Comparison of ENCODE assay signal across 8 cellular contexts in genomic region chr12:754871-755562, GRCh38. TPM values are rescaled to one million over a fixed set of nuclear protein-coding genes. Genes with fewer than 3 reads are reported as not detected.
DNase-seq lines count a peak whose midpoint lies in the region; ATAC-seq, FAIRE-seq and TF ChIP-seq lines count a peak whose summit lies in the region.

No MANE protein-coding gene starts in this region.

- H3K9me3 Mint-ChIP-seq in activated naive CD4-positive, alpha-beta T cell treated with anti-CD3 and anti-CD28 coated beads, Interleukin-2, amount 10 ng/mL, durations not matched to agents 7 days and 5 days, result no peaks in the 10 kb centered on the region

- DNase-seq in GF-D8 (lab: John Stamatoyannopoulos, UW), result peak; percentile 88
- DNase-seq in NCI-H2171 treated with DMSO at 0.1 percent for 48 hours (lab: John Stamatoyannopoulos, UW), result peak; percentile 77
- peak; percentile 24 for DNase-seq in activated naive CD4-positive, alpha-beta T cell treated with anti-CD3 and anti-CD28 coated beads, Interleukin-2, amount 10 ng/mL, durations not matched to agents 7 days and 5 days
- DNase-seq in hepatocyte (ENCODE audit: low spot score), result peak; percentile 48
- DNase-seq in small intestine, result peak; percentile 65

- FAIRE-seq in small intestine (lab: Jason Lieb, UNC), result no peak

- H3K36me3 Mint-ChIP-seq in activated naive CD4-positive, alpha-beta T cell treated with anti-CD3 and anti-CD28 coated beads, Interleukin-2, amount 10 ng/mL, durations not matched to agents 7 days and 5 days, result peaks cover 36% of the 10 kb centered on the region

- H3K9me3 ChIP-seq in hepatocyte (ENCODE audit: low read depth) (no peaks in the 10 kb centered on the region), small intestine (ENCODE audit: control insufficient read depth, low read depth) (no peaks in the 10 kb centered on the region)

- H3K27ac ChIP-seq in ACC112 (ENCODE audit: low read depth, low read length) (peak overlapping the region; percentile 23), hepatocyte (peak overlapping the region; percentile 97), small intestine (ENCODE audit: low read depth in 1 of 2, low read length in 1 of 2) (peak overlapping the region; percentile 8 to 27)

- H3K27me3 ChIP-seq in ACC112 (ENCODE audit: insufficient read depth, low read length), result no peaks in the 10 kb centered on the region
- no peaks in the 10 kb centered on the region for H3K27me3 ChIP-seq in hepatocyte
- H3K27me3 ChIP-seq in small intestine (ENCODE audit: control insufficient read depth in 2 of 2, insufficient read depth in 2 of 2, low read length in 2 of 2), result no peaks in the 10 kb centered on the region

- H3K27me3 Mint-ChIP-seq in activated naive CD4-positive, alpha-beta T cell treated with anti-CD3 and anti-CD28 coated beads, Interleukin-2, amount 10 ng/mL, durations not matched to agents 7 days and 5 days, result no peaks in the 10 kb centered on the region

- H3K4me2 ChIP-seq in hepatocyte, result peak overlapping the region; percentile 90

- peaks cover 40% of the 10 kb centered on the region for H3K4me1 Mint-ChIP-seq in activated naive CD4-positive, alpha-beta T cell treated with anti-CD3 and anti-CD28 coated beads, Interleukin-2, amount 10 ng/mL, durations not matched to agents 7 days and 5 days

- TF ChIP-seq CTCF in hepatocyte (IDR thresholded peaks at IDR 0.05; ENCODE audit: poor library complexity), result peak; percentile 41

- H4K20me1 ChIP-seq in hepatocyte (ENCODE audit: insufficient read depth, poor library complexity, severe bottlenecking), result peaks cover 59% of the 10 kb centered on the region

- peaks cover 26% of the 10 kb centered on the region for H3K4me1 ChIP-seq in ACC112 (ENCODE audit: control insufficient read depth, insufficient read depth, low read length, unreplicated experiment)
- peaks cover 12% of the 10 kb centered on the region for H3K4me1 ChIP-seq in hepatocyte (ENCODE audit: insufficient read depth)
- no peaks in the 10 kb centered on the region for H3K4me1 ChIP-seq in small intestine (ENCODE audit: control insufficient read depth in 2 of 2, insufficient read depth in 1 of 2, low read depth in 1 of 2, low read length in 1 of 2)

- 8% methylated on average over 7 of the region's 7 CpGs for WGBS in hepatocyte (ENCODE audit: low lambda C conversion rate, missing lambda C conversion rate)
- WGBS in small intestine, 3 donors, result 0 to 2% (median 2%) methylated on average over 7 of the region's 7 CpGs

- H3K9me2 ChIP-seq in hepatocyte (replicated peaks; ENCODE audit: insufficient read depth), result no peaks in the 10 kb centered on the region

- H2AFZ ChIP-seq in ACC112 (ENCODE audit: low read length, unreplicated experiment) (no peak overlapping the region), hepatocyte (no peak overlapping the region)

- peak overlapping the region; percentile 98 for H3K4me3 ChIP-seq in ACC112 (ENCODE audit: low read depth, low read length)
- peak overlapping the region; percentile 23 for H3K4me3 ChIP-seq in hepatocyte
- peak overlapping the region; percentile 19 to 87 for H3K4me3 ChIP-seq in small intestine (ENCODE audit: low read depth in 1 of 2, low read length in 2 of 2)

- CTCF ChIA-PET in activated naive CD4-positive, alpha-beta T cell treated with anti-CD3 and anti-CD28 coated beads, Interleukin-2, amount 10 ng/mL, durations not matched to agents 7 days and 5 days (lab: Charles Lee), result interaction anchor here (0.5 to 6.3 kb wide), 19 partner anchors 21 to 349 kb away, joined by 3 to 74 read pairs (median 4); partner anchors contain the start of gene NINJ2

- H3K4me3 Mint-ChIP-seq in activated naive CD4-positive, alpha-beta T cell treated with anti-CD3 and anti-CD28 coated beads, Interleukin-2, amount 10 ng/mL, durations not matched to agents 7 days and 5 days, result peak overlapping the region; percentile 88

- peaks cover 69% of the 10 kb centered on the region for H3K79me2 ChIP-seq in ACC112 (ENCODE audit: control insufficient read depth, insufficient read depth, low read length, unreplicated experiment)
- peaks cover 69% of the 10 kb centered on the region for H3K79me2 ChIP-seq in hepatocyte

- H3K27ac Mint-ChIP-seq in activated naive CD4-positive, alpha-beta T cell treated with anti-CD3 and anti-CD28 coated beads, Interleukin-2, amount 10 ng/mL, durations not matched to agents 7 days and 5 days, result peak overlapping the region; percentile 93

- H3K36me3 ChIP-seq in ACC112 (ENCODE audit: insufficient read depth, low read length) (peaks cover 8% of the 10 kb centered on the region; the same call in 1 of the 2 replicates), hepatocyte (replicated peaks; ENCODE audit: insufficient read depth, low read depth) (no peaks in the 10 kb centered on the region), small intestine (ENCODE audit: control insufficient read depth in 2 of 2, insufficient read depth in 2 of 2, low read length in 2 of 2) (no peaks in the 10 kb centered on the region)

- ATAC-seq in GM19463 (IDR thresholded peaks at IDR 0.05; ENCODE audit: unreplicated experiment) (no peak), GM19328 (IDR thresholded peaks at IDR 0.05; ENCODE audit: unreplicated experiment) (no peak)

RNA-seq across cellular contexts. Expression of gene WNK1, which starts 2.6 kb away (rescaled TPM):
- 62.6 and 63.7 TPM in 2 replicates for total RNA-seq in hepatocyte
- polyA plus RNA-seq in hepatocyte, result 51.2 and 58.5 TPM in 2 replicates
- 10 to 100 TPM; 12.7 to 26.0 (median 14.3) TPM for polyA plus RNA-seq in small intestine

Comparison
In these comparisons a context has a peak if more than half of its experiments do, and no peak if none do; other contexts are left out.
1. H3K27ac ChIP-seq: peak in every context shown above with its lines; median percentile 97 in hepatocyte; 23 in ACC112; 18 in small intestine.
2. H3K4me3 ChIP-seq: peak in every context shown above with its lines; median percentile 98 in ACC112; 53 in small intestine; 23 in hepatocyte.
3. DNase-seq: peak in every context shown above with its lines; median percentile 88 in GF-D8; 77 in NCI-H2171 treated with DMSO at 0.1 percent for 48 hours; 65 in small intestine; 48 in hepatocyte; 24 in activated naive CD4-positive, alpha-beta T cell treated with anti-CD3 and anti-CD28 coated beads, Interleukin-2, amount 10 ng/mL, durations not matched to agents 7 days and 5 days.